Comparison of ENCODE assay signal across 19 cellular contexts in genomic region chr10:38103754-38104153, GRCh38. TPM values are rescaled to one million over a fixed set of nuclear protein-coding genes. Genes with fewer than 3 reads are reported as not detected.
DNase-seq lines count a peak whose midpoint lies in the region; ATAC-seq and TF ChIP-seq lines count a peak whose summit lies in the region.
"Had no signal": no experiment of that assay in that cellular context is flagged by ENCODE, and none has a peak within 500 bp of the region (broad histone marks: within the 10 kb centered on the region; RNA-seq: fewer than 3 reads in every experiment).

No MANE protein-coding gene starts in this region.

- TF ChIP-seq POLR2A in thyroid gland (IDR thresholded peaks at IDR 0.05) = no peak

- no peak overlapping the region for H3K4me3 ChIP-seq in SU-DHL-6 (ENCODE audit: insufficient read depth, low read length, poor library complexity, severe bottlenecking)
- H3K4me3 ChIP-seq in thyroid gland (replicated peaks in 1 of 3) = no peak overlapping the region

- no peaks in the 10 kb centered on the region; the same call in 1 of the 2 replicates for H3K79me2 ChIP-seq in SU-DHL-6 (ENCODE audit: insufficient read depth, low read length)

- H3K9me3 ChIP-seq in SU-DHL-6 (ENCODE audit: insufficient read depth, low read length) (peaks cover 4% of the 10 kb centered on the region; the same call in 1 of the 2 replicates), thyroid gland (no peaks in the 10 kb centered on the region)

- WGBS in thyroid gland, 2 donors = 96 to 98% methylated on average over 3 of the region's 3 CpGs

- H4K20me1 ChIP-seq in SU-DHL-6 (ENCODE audit: low read depth, low read length) = no peaks in the 10 kb centered on the region

- peaks cover 93% of the 10 kb centered on the region for H3K36me3 Mint-ChIP-seq in stimulated activated memory B cell treated with anti-CD40 and anti-IgM and Interleukin-4, amounts not matched to agents 10 μg/mL and 1 μg/mL and 100 μg/mL, for 72 hours

- intact Hi-C loops in thyroid gland (cut with DNase I) = no loop called here

- peaks cover 41% of the 10 kb centered on the region for H3K9me3 Mint-ChIP-seq in stimulated activated memory B cell treated with anti-CD40 and anti-IgM and Interleukin-4, amounts not matched to agents 10 μg/mL and 1 μg/mL and 100 μg/mL, for 72 hours

- no peak overlapping the region for H2AFZ ChIP-seq in SU-DHL-6 (ENCODE audit: low read depth, low read length, severe bottlenecking)

- no peak for TF ChIP-seq CTCF in SU-DHL-6 (IDR thresholded peaks at IDR 0.05; ENCODE audit: insufficient read depth, low read length, poor library complexity, severe bottlenecking)
- TF ChIP-seq CTCF in thyroid gland (IDR thresholded peaks at IDR 0.05) = no peak

- no peaks in the 10 kb centered on the region for H3F3A ChIP-seq in SU-DHL-6 (ENCODE audit: insufficient read depth)

- H3K27ac ChIP-seq in SU-DHL-6 (ENCODE audit: low read depth, low read length) = no peak overlapping the region
- H3K27ac ChIP-seq in thyroid gland = no peak overlapping the region

- H3K27me3 ChIP-seq in SU-DHL-6 (ENCODE audit: low read length) = no peaks in the 10 kb centered on the region
- no peaks in the 10 kb centered on the region for H3K27me3 ChIP-seq in thyroid gland

- in situ Hi-C loops in ACHN (cut with HindIII; ENCODE audit: low pct_ligation_motif_present, low pct_unique_long_range_greater_than_20kb, low sequenced_read_pairs) = no loop called here

- peak overlapping the region; percentile 12 for H3K4me2 ChIP-seq in SU-DHL-6 (ENCODE audit: low read depth, low read length, poor library complexity, severe bottlenecking)

- H3K27me3 Mint-ChIP-seq in stimulated activated memory B cell treated with anti-CD40 and anti-IgM and Interleukin-4, amounts not matched to agents 10 μg/mL and 1 μg/mL and 100 μg/mL, for 72 hours = no peaks in the 10 kb centered on the region
- H3K27me3 Mint-ChIP-seq: CD4-positive, alpha-beta memory T cell; IgD-negative memory B cell had no signal

- ATAC-seq in stimulated activated memory B cell treated with anti-CD40 and anti-IgM and Interleukin-4, amounts not matched to agents 10 μg/mL and 1 μg/mL and 100 μg/mL, for 72 hours = peak; percentile 39
- ATAC-seq in GM19455 (IDR thresholded peaks at IDR 0.05; ENCODE audit: unreplicated experiment) = no peak
- ATAC-seq: HCT116 had no signal

- H3K36me3 ChIP-seq in SU-DHL-6 (ENCODE audit: low read length) (peaks cover 47% of the 10 kb centered on the region), thyroid gland (peaks cover 24 to 40% of the 10 kb centered on the region in 2 donors)

- no peak overlapping the region for H3K27ac Mint-ChIP-seq in stimulated activated memory B cell treated with anti-CD40 and anti-IgM and Interleukin-4, amounts not matched to agents 10 μg/mL and 1 μg/mL and 100 μg/mL, for 72 hours
- H3K27ac Mint-ChIP-seq: CD14-positive monocyte, HFFc6 had no signal

- no peaks in the 10 kb centered on the region for H3K4me1 Mint-ChIP-seq in stimulated activated memory B cell treated with anti-CD40 and anti-IgM and Interleukin-4, amounts not matched to agents 10 μg/mL and 1 μg/mL and 100 μg/mL, for 72 hours
- H3K4me1 Mint-ChIP-seq: CD14-positive monocyte had no signal

- peak; percentile 13 for DNase-seq in NAMALWA (ENCODE audit: low spot score)
- no peak for DNase-seq in thyroid gland
- DNase-seq in T1000 (lab: John Stamatoyannopoulos, UW) = no peak
- no peak for DNase-seq in ACHN
- DNase-seq: AML-193; CD4-positive, alpha-beta memory T cell; DMS153; DMS79; GDM1; GOT3; H7; HFFc6; KBM-7 had no signal

- H3K4me3 Mint-ChIP-seq in stimulated activated memory B cell treated with anti-CD40 and anti-IgM and Interleukin-4, amounts not matched to agents 10 μg/mL and 1 μg/mL and 100 μg/mL, for 72 hours = no peak overlapping the region
- H3K4me3 Mint-ChIP-seq: CD14-positive monocyte; CD4-positive, alpha-beta memory T cell; HFFc6 had no signal

- H3K4me1 ChIP-seq in thyroid gland = no peaks in the 10 kb centered on the region

- no peaks in the 10 kb centered on the region for H3K9me2 ChIP-seq in SU-DHL-6 (replicated peaks; ENCODE audit: insufficient read depth, low read length)

- H3K9ac ChIP-seq in SU-DHL-6 (ENCODE audit: low read length) = no peak overlapping the region

RNA-seq across cellular contexts. Expression of gene ZNF37A, which starts 9.6 kb away (rescaled TPM):
- total RNA-seq in thyroid gland = 10 to 100 TPM; 20.9 to 45.2 (median 25.2) TPM
